Comparison of ENCODE assay signal across 8 cellular contexts in genomic region chr18:3014501-3015202, GRCh38. TPM values are rescaled to one million over a fixed set of nuclear protein-coding genes. Genes with fewer than 3 reads are reported as not detected.
DNase-seq lines count a peak whose midpoint lies in the region; ATAC-seq and TF ChIP-seq lines count a peak whose summit lies in the region.

No MANE protein-coding gene starts in this region.

- in situ Hi-C loops in ACHN (cut with HindIII; ENCODE audit: low pct_ligation_motif_present, low pct_unique_long_range_greater_than_20kb, low sequenced_read_pairs): no loop called here

- no peaks in the 10 kb centered on the region for H3K9me3 Mint-ChIP-seq in activated naive CD4-positive, alpha-beta T cell treated with anti-CD3 and anti-CD28 coated beads, Interleukin-2, amount 50 U/mL, for 24 hours
- no peaks in the 10 kb centered on the region for H3K9me3 Mint-ChIP-seq in activated naive CD8-positive, alpha-beta T cell treated with anti-CD3 and anti-CD28 coated beads, Interleukin-2, amount 10 ng/mL, durations not matched to agents 7 days and 5 days

- no peak for TF ChIP-seq POLR2A in tibial nerve (IDR thresholded peaks at IDR 0.05)

- H3K27me3 ChIP-seq in lung (ENCODE audit: control insufficient read depth, insufficient read depth) (no peaks in the 10 kb centered on the region), tibial nerve (no peaks in the 10 kb centered on the region)

- no peak overlapping the region for H3K4me3 ChIP-seq in lung
- no peak overlapping the region for H3K4me3 ChIP-seq in tibial nerve

- no peak for TF ChIP-seq CTCF in lung (IDR thresholded peaks at IDR 0.05; ENCODE audit: control extremely low read depth, extremely low read depth)
- TF ChIP-seq CTCF in tibial nerve (IDR thresholded peaks at IDR 0.05): no peak

- H3K36me3 ChIP-seq in lung (ENCODE audit: control insufficient read depth in 2 of 2, insufficient read depth in 2 of 2, low read length in 2 of 2) (peaks cover 2 to 3% of the 10 kb centered on the region in 2 donors), tibial nerve (peaks cover 0 to 4% (median 0%) of the 10 kb centered on the region in 3 donors)

- H3K27ac ChIP-seq in lung (ENCODE audit: low read depth in 1 of 2, low read length in 1 of 2) (peak overlapping the region; percentile 18 to 92), tibial nerve (peak overlapping the region; percentile 58 to 97 (median 82))

- H3K4me3 Mint-ChIP-seq in activated naive CD4-positive, alpha-beta T cell treated with anti-CD3 and anti-CD28 coated beads, Interleukin-2, amount 50 U/mL, for 24 hours: peak overlapping the region; percentile 3
- no peak overlapping the region for H3K4me3 Mint-ChIP-seq in activated naive CD8-positive, alpha-beta T cell treated with anti-CD3 and anti-CD28 coated beads, Interleukin-2, amount 10 ng/mL, durations not matched to agents 7 days and 5 days

- DNase-seq in activated naive CD4-positive, alpha-beta T cell (lab: John Stamatoyannopoulos, UW): no peak
- DNase-seq in activated naive CD8-positive, alpha-beta T cell treated with anti-CD3 and anti-CD28 coated beads, Interleukin-2, amount 10 ng/mL, durations not matched to agents 7 days and 5 days: no peak
- DNase-seq in lung (ENCODE audit: low spot score) (no peak), tibial nerve (ENCODE audit: low spot score in 2 of 2) (no peak), NCI-H1436 (lab: John Stamatoyannopoulos, UW) (no peak), ACHN (no peak)

- POLR2A ChIA-PET in activated naive CD8-positive, alpha-beta T cell treated with anti-CD3 and anti-CD28 coated beads, Interleukin-2, amount 10 ng/mL, durations not matched to agents 7 days and 5 days (lab: Charles Lee): interaction anchor here (0.6 to 1.4 kb wide), 4 partner anchors 20 to 48 kb away, joined by 3 to 7 read pairs (median 4); no protein-coding TSS in a partner anchor

- 28 to 32% methylated on average over 7 of the region's 7 CpGs for WGBS in lung, 2 donors
- WGBS in tibial nerve, 2 donors: 37 to 38% methylated on average over 7 of the region's 7 CpGs

- TF ChIP-seq EP300 in tibial nerve (IDR thresholded peaks at IDR 0.05): no peak

- H3K9me3 ChIP-seq in lung (ENCODE audit: control insufficient read depth in 2 of 2, insufficient read depth in 1 of 2, low read length in 1 of 2): no peaks in the 10 kb centered on the region
- no peaks in the 10 kb centered on the region for H3K9me3 ChIP-seq in tibial nerve

- peaks cover 63% of the 10 kb centered on the region for H3K4me1 Mint-ChIP-seq in activated naive CD4-positive, alpha-beta T cell treated with anti-CD3 and anti-CD28 coated beads, Interleukin-2, amount 50 U/mL, for 24 hours
- H3K4me1 Mint-ChIP-seq in activated naive CD8-positive, alpha-beta T cell treated with anti-CD3 and anti-CD28 coated beads, Interleukin-2, amount 10 ng/mL, durations not matched to agents 7 days and 5 days: peaks cover 50% of the 10 kb centered on the region

- no peak overlapping the region for H3K27ac Mint-ChIP-seq in activated naive CD4-positive, alpha-beta T cell treated with anti-CD3 and anti-CD28 coated beads, Interleukin-2, amount 50 U/mL, for 24 hours
- H3K27ac Mint-ChIP-seq in activated naive CD8-positive, alpha-beta T cell treated with anti-CD3 and anti-CD28 coated beads, Interleukin-2, amount 10 ng/mL, durations not matched to agents 7 days and 5 days: peak overlapping the region; percentile 7

- ATAC-seq in activated naive CD8-positive, alpha-beta T cell treated with anti-CD3 and anti-CD28 coated beads, Interleukin-2, amount 10 ng/mL, durations not matched to agents 7 days and 5 days (ENCODE audit: low read depth): no peak
- ATAC-seq in lung (ENCODE audit: insufficient read depth, low FRiP score) (no peak), HG02678 (IDR thresholded peaks at IDR 0.05; ENCODE audit: unreplicated experiment) (no peak)

- peaks cover 7% of the 10 kb centered on the region for H3K36me3 Mint-ChIP-seq in activated naive CD4-positive, alpha-beta T cell treated with anti-CD3 and anti-CD28 coated beads, Interleukin-2, amount 50 U/mL, for 24 hours
- peaks cover 15% of the 10 kb centered on the region for H3K36me3 Mint-ChIP-seq in activated naive CD8-positive, alpha-beta T cell treated with anti-CD3 and anti-CD28 coated beads, Interleukin-2, amount 10 ng/mL, durations not matched to agents 7 days and 5 days

- peaks cover 2 to 19% of the 10 kb centered on the region in 2 donors for H3K4me1 ChIP-seq in lung (ENCODE audit: control insufficient read depth in 2 of 2, insufficient read depth in 2 of 2, low read length in 2 of 2)
- H3K4me1 ChIP-seq in tibial nerve: peaks cover 0 to 60% (median 32%) of the 10 kb centered on the region in 4 donors

- H3K27me3 Mint-ChIP-seq in activated naive CD4-positive, alpha-beta T cell treated with anti-CD3 and anti-CD28 coated beads, Interleukin-2, amount 50 U/mL, for 24 hours: no peaks in the 10 kb centered on the region
- H3K27me3 Mint-ChIP-seq in activated naive CD8-positive, alpha-beta T cell treated with anti-CD3 and anti-CD28 coated beads, Interleukin-2, amount 10 ng/mL, durations not matched to agents 7 days and 5 days: no peaks in the 10 kb centered on the region

RNA-seq across cellular contexts. Expression of gene LPIN2, which starts 1.7 kb away (rescaled TPM):
- 10 to 100 TPM; 91.0 to 93.9 TPM for total RNA-seq in activated naive CD8-positive, alpha-beta T cell treated with anti-CD3 and anti-CD28 coated beads, Interleukin-2, amount 10 ng/mL, durations not matched to agents 7 days and 5 days
- total RNA-seq in lung: 10 to 100 TPM; 42.7 to 46.3 TPM
- 10 to 100 TPM; 11.2 to 22.3 TPM for polyA plus RNA-seq in lung
- 10 to 100 TPM; 22.7 to 29.3 (median 25.8) TPM for total RNA-seq in tibial nerve
